In the genomic region with DNA sequence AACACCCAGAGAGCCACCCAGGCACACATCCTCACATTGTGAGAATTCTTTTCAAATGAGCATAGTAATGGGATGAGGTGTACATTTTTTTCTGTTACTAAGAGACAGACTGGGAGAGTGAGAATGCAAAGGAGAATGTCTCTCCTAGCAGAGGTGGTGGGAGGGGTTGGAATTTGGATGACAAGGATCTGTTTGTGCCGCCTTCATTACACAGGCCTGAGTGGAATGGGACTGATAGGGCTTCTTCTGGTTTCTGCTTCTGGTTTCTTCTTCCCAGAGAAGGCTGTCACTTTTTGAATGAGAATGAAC, we compare ENCODE assay signal across 9 cellular contexts. TPM values are rescaled to one million over a fixed set of nuclear protein-coding genes. Genes with fewer than 3 reads are reported as not detected.
A peak's percentile ranks its signal among the peaks of the same experiment; 100 is the strongest.
DNase-seq lines count a peak whose midpoint lies in the region; TF ChIP-seq lines count a peak whose summit lies in the region.
"Had no signal": no experiment of that assay in that cellular context is flagged by ENCODE, and none has a peak within 500 bp of the region (broad histone marks: within the 10 kb centered on the region; RNA-seq: fewer than 3 reads in every experiment).

No MANE protein-coding gene starts in this region.

- peak overlapping the region; percentile 70 for H3K4me3 ChIP-seq in rectal smooth muscle tissue (ENCODE audit: low read length)

- DNase-seq in Daoy (ENCODE audit: low read depth) = peak; percentile 85
- DNase-seq in RWPE1 (ENCODE audit: low spot score) = peak; percentile 89
- peak; percentile 92 for DNase-seq in fibroblast of gingiva (ENCODE audit: low read depth)
- no peak for DNase-seq in GM19238 (ENCODE audit: insufficient read length, low spot score)
- DNase-seq in activated CD4-positive, CD25-positive, alpha-beta regulatory T cell (lab: John Stamatoyannopoulos, UW) = no peak
- DNase-seq in NCI-H69 (lab: John Stamatoyannopoulos, UW) = no peak
- no peak for DNase-seq in mucosa of gallbladder (ENCODE audit: low spot score)
- DNase-seq: stimulated activated CD4-positive, alpha-beta T cell treated with anti-CD3 and anti-CD28 coated beads, Interleukin-4, amount 100 ng/mL, for 1 hour had no signal

- no peaks in the 10 kb centered on the region for H3K27me3 ChIP-seq in rectal smooth muscle tissue (ENCODE audit: control insufficient read depth, insufficient read depth, low read length)

- CTCF ChIA-PET in RWPE1 (lab: Yijun Ruan, JAX) = interaction anchor here (0.7 kb wide), 1 partner anchor 116 kb away, joined by 3 read pairs; the partner anchor contains the start of gene MMAA

- H3K9ac ChIP-seq in rectal smooth muscle tissue (ENCODE audit: low read length) = no peak overlapping the region

- peaks cover 41% of the 10 kb centered on the region for H3K4me1 ChIP-seq in rectal smooth muscle tissue (ENCODE audit: control insufficient read depth, insufficient read depth, low read length)

- TF ChIP-seq CTCF in RWPE1 (conservative IDR thresholded peaks at IDR 0.05; ENCODE audit: low read depth) = no peak

- H3K36me3 ChIP-seq in rectal smooth muscle tissue (ENCODE audit: control insufficient read depth, insufficient read depth, low read length) = no peaks in the 10 kb centered on the region

- POLR2A ChIA-PET in RWPE1 (lab: Yijun Ruan, JAX; ENCODE audit: low non-redundant PET) = no interaction called here

- peak overlapping the region; percentile 98 for H3K27ac ChIP-seq in RWPE1
- H3K27ac ChIP-seq in rectal smooth muscle tissue (ENCODE audit: low read depth, low read length) = peak overlapping the region; percentile 100

RNA-seq across cellular contexts. Expression of gene C4orf51, which starts 55.3 kb away (rescaled TPM):
- total RNA-seq in Daoy (2014; rRNA removed; shearing (Covaris generic)) = not detected in 2 replicates
- total RNA-seq in mucosa of gallbladder = not detected

Comparison
In these comparisons a context has a peak if more than half of its experiments do, and no peak if none do; other contexts are left out.
1. DNase-seq: peak in Daoy (single experiment), RWPE1 (single experiment) and fibroblast of gingiva (single experiment); none in GM19238 (single experiment), activated CD4-positive, CD25-positive, alpha-beta regulatory T cell (0 of 4), NCI-H69 (single experiment) and mucosa of gallbladder (single experiment).